Comparison of ENCODE assay signal across 18 cellular contexts in the genomic region with DNA sequence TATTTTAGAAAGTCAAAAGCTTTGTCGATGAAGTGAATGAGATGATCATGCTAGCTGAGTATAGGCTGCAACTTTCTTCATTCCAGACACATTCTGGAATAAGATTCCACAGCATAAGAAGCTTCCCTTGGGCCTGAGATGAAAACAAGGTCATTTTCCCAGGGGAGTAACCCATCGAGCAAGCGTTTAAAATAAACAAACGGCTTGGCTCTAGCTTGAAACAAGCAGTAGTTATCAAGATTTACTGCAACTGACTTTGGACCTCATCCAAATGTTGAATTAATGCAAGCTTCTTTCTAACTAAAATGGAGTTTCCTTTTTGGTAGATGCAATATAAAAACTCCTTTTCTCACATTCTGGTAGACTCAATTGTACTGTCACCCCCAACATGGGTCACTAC. TPM values are rescaled to one million over a fixed set of nuclear protein-coding genes. Genes with fewer than 3 reads are reported as not detected.
DNase-seq lines count a peak whose midpoint lies in the region; ATAC-seq and TF ChIP-seq lines count a peak whose summit lies in the region.
"Had no signal": no experiment of that assay in that cellular context is flagged by ENCODE, and none has a peak within 500 bp of the region (broad histone marks: within the 10 kb centered on the region; RNA-seq: fewer than 3 reads in every experiment).

No MANE protein-coding gene starts in this region.

- H3K27ac Mint-ChIP-seq in mesothelial cell of epicardium, result peak overlapping the region; percentile 92
- H3K27ac Mint-ChIP-seq: activated naive CD8-positive, alpha-beta T cell treated with anti-CD3 and anti-CD28 coated beads for 36 hours; activated T-cell treated with anti-CD3 and anti-CD28 coated beads, Interleukin-2, amount 50 U/mL, for 24 hours had no signal

- no peak overlapping the region for H4K5ac ChIP-seq in IMR-90 (ENCODE audit: low read depth, low read length)

- no peak overlapping the region for H3K18ac ChIP-seq in IMR-90 (ENCODE audit: low read depth, low read length)

- no peaks in the 10 kb centered on the region for H3K79me2 ChIP-seq in MM.1S (ENCODE audit: low read length)

- CTCF ChIA-PET in IMR-90 (lab: Yijun Ruan, JAX), result interaction anchor here (0.6 to 0.9 kb wide), 3 partner anchors 119 to 191 kb away, joined by 3 to 5 read pairs (median 3); a partner anchor contains a TSS

- no peak overlapping the region for H2AFZ ChIP-seq in IMR-90 (replicated peaks; ENCODE audit: low read length, poor library complexity)
- no peak overlapping the region for H2AFZ ChIP-seq in MM.1S (ENCODE audit: low read length)

- H3K4me2 ChIP-seq in IMR-90 (ENCODE audit: low read depth, low read length) (no peak overlapping the region), MM.1S (ENCODE audit: low read depth, low read length) (no peak overlapping the region)

- H2AK9ac ChIP-seq in IMR-90 (replicated peaks; ENCODE audit: low read depth, low read length, poor library complexity), result no peak overlapping the region

- dilution Hi-C loops in IMR-90 (cut with HindIII; ENCODE audit: low sequenced_read_pairs, unreplicated experiment), result no loop called here

- H4K8ac ChIP-seq in IMR-90 (ENCODE audit: low read depth in 2 of 2, low read length in 2 of 2), result no peak overlapping the region

- no peak for TF ChIP-seq CTCF in IMR-90 (conservative IDR thresholded peaks at IDR 0.05; ENCODE audit: low read depth, low read length)
- TF ChIP-seq CTCF in colonic mucosa (IDR thresholded peaks at IDR 0.05), result no peak
- TF ChIP-seq CTCF in mesothelial cell of epicardium (IDR thresholded peaks at IDR 0.05; ENCODE audit: unreplicated experiment), result no peak
- no peak for TF ChIP-seq CTCF in MM.1S (IDR thresholded peaks at IDR 0.05; ENCODE audit: low read length)

- DNase-seq in A172 (ENCODE audit: low spot score) (peak; percentile 26), IMR-90 (peak; percentile 74), colonic mucosa (peak; percentile 30), mesothelial cell of epicardium (ENCODE audit: low spot score in 2 of 2, unreplicated experiment in 2 of 2) (no peak), MM.1S (no peak)
- DNase-seq: activated CD4-positive, alpha-beta T cell treated with anti-CD3 and anti-CD28 coated beads for 1 hour; activated naive CD8-positive, alpha-beta T cell treated with anti-CD3 and anti-CD28 coated beads for 36 hours; activated T-cell treated with anti-CD3 and anti-CD28 coated beads, Interleukin-2, amount 50 U/mL, for 24 hours; DMS 273 treated with DMSO at 0.1 percent for 48 hours; NCI-H146; NCI-H774; stimulated activated CD4-positive, alpha-beta T cell treated with anti-CD3 and anti-CD28 coated beads, Interleukin-12 subunit alpha, Interleukin-12 subunit beta, amount 100 ng/mL, for 4 hours had no signal

- H2BK120ac ChIP-seq in IMR-90 (ENCODE audit: low read depth, low read length), result no peak overlapping the region

- H3K9me2 ChIP-seq in MM.1S (replicated peaks; ENCODE audit: insufficient read depth, low read length), result no peaks in the 10 kb centered on the region

- H3K9ac ChIP-seq in IMR-90 (ENCODE audit: low read depth, low read length) (no peak overlapping the region), colonic mucosa (ENCODE audit: low read depth in 2 of 2, low read length in 2 of 2) (no peak overlapping the region), MM.1S (ENCODE audit: low read length) (no peak overlapping the region)

- H2BK20ac ChIP-seq in IMR-90 (ENCODE audit: low read depth, low read length), result no peak overlapping the region

- no peaks in the 10 kb centered on the region for H3K9me3 ChIP-seq in IMR-90 (ENCODE audit: control insufficient read depth, insufficient read depth, low read length)
- H3K9me3 ChIP-seq in colonic mucosa, result no peaks in the 10 kb centered on the region
- no peaks in the 10 kb centered on the region for H3K9me3 ChIP-seq in MM.1S (replicated peaks; ENCODE audit: insufficient read depth, low read length)
- H3K9me3 ChIP-seq: neutrophil had no signal

- no peaks in the 10 kb centered on the region for H3K9me1 ChIP-seq in IMR-90 (ENCODE audit: insufficient read depth, low read length)

- H2AK5ac ChIP-seq in IMR-90 (ENCODE audit: low read depth, low read length), result no peak overlapping the region

- H3K23ac ChIP-seq in IMR-90 (ENCODE audit: low read depth, low read length), result no peak overlapping the region

- H3K4me1 Mint-ChIP-seq in mesothelial cell of epicardium, result peaks cover 33% of the 10 kb centered on the region
- H3K4me1 Mint-ChIP-seq: activated naive CD8-positive, alpha-beta T cell treated with anti-CD3 and anti-CD28 coated beads for 36 hours had no signal

- intact Hi-C loops in IMR-90 (cut with micrococcal nuclease), result no loop called here
- intact Hi-C loops in colonic mucosa (cut with DNase I), result no loop called here

- WGBS in IMR-90 (ENCODE audit: extremely low coverage in 2 of 2, insufficient read length in 1 of 2), 2 experiments, result no CpG with 5 or more reads among the region's 4 CpGs

- H3K79me1 ChIP-seq in IMR-90 (ENCODE audit: low read depth in 1 of 2, low read length in 2 of 2), result no peaks in the 10 kb centered on the region

- no peak overlapping the region for H2BK5ac ChIP-seq in IMR-90 (ENCODE audit: low read depth, low read length, poor library complexity, severe bottlenecking)

- no peak overlapping the region for H3K27ac ChIP-seq in IMR-90 (ENCODE audit: insufficient read depth, low read length)
- no peak overlapping the region for H3K27ac ChIP-seq in colonic mucosa
- H3K27ac ChIP-seq in MM.1S (ENCODE audit: low read length), result no peak overlapping the region
- H3K27ac ChIP-seq: neutrophil, RWPE1 had no signal

- H4K20me1 ChIP-seq in IMR-90 (ENCODE audit: insufficient read depth, low read length), result no peaks in the 10 kb centered on the region
- no peaks in the 10 kb centered on the region for H4K20me1 ChIP-seq in MM.1S (ENCODE audit: insufficient read depth, low read length)

- H3K14ac ChIP-seq in IMR-90 (replicated peaks; ENCODE audit: low read depth, low read length), result no peak overlapping the region

- POLR2A ChIA-PET in IMR-90 (lab: Charles Lee; ENCODE audit: unreplicated experiment), result interaction anchor here (0.7 kb wide), 1 partner anchor 13 kb away, joined by 6 read pairs; no protein-coding TSS in a partner anchor

- no peak overlapping the region for H3K4ac ChIP-seq in IMR-90 (ENCODE audit: low read depth, low read length)

- peaks cover 27% of the 10 kb centered on the region for H3K9me3 Mint-ChIP-seq in mesothelial cell of epicardium
- H3K9me3 Mint-ChIP-seq: activated T-cell treated with anti-CD3 and anti-CD28 coated beads, Interleukin-2, amount 50 U/mL, for 24 hours had no signal

- H3K27me3 Mint-ChIP-seq in mesothelial cell of epicardium (ENCODE audit: low read depth), result peaks cover 12% of the 10 kb centered on the region

- no TSS peak for BruUV-seq in IMR-90 (replicated peaks; lab: Mats Ljungman, UMichigan)

- no peak overlapping the region for H3K4me3 Mint-ChIP-seq in mesothelial cell of epicardium
- H3K4me3 Mint-ChIP-seq: activated naive CD8-positive, alpha-beta T cell treated with anti-CD3 and anti-CD28 coated beads for 36 hours; activated T-cell treated with anti-CD3 and anti-CD28 coated beads, Interleukin-2, amount 50 U/mL, for 24 hours had no signal

- no peak overlapping the region for H2BK15ac ChIP-seq in IMR-90 (ENCODE audit: low read depth, low read length)

- H3K36me3 ChIP-seq in IMR-90 (ENCODE audit: control insufficient read depth, insufficient read depth, low read length) (no peaks in the 10 kb centered on the region), colonic mucosa (no peaks in the 10 kb centered on the region), MM.1S (replicated peaks; ENCODE audit: insufficient read depth, low read length) (no peaks in the 10 kb centered on the region)
- H3K36me3 ChIP-seq: neutrophil had no signal

- H4K91ac ChIP-seq in IMR-90 (ENCODE audit: insufficient read depth, low read depth, low read length), result no peak overlapping the region

- H3K56ac ChIP-seq in IMR-90 (ENCODE audit: extremely low read depth, insufficient read depth, low read length), result no peak overlapping the region

- H3K27me3 ChIP-seq in IMR-90 (ENCODE audit: control insufficient read depth, insufficient read depth, low read length) (no peaks in the 10 kb centered on the region), colonic mucosa (no peaks in the 10 kb centered on the region), MM.1S (replicated peaks; ENCODE audit: insufficient read depth, low read length) (no peaks in the 10 kb centered on the region)
- H3K27me3 ChIP-seq: neutrophil had no signal

- H3K4me3 ChIP-seq in IMR-90 (ENCODE audit: insufficient read depth, low read depth, low read length) (no peak overlapping the region), colonic mucosa (no peak overlapping the region), MM.1S (ENCODE audit: low read length) (no peak overlapping the region)

- TF ChIP-seq POLR2A in IMR-90 (IDR thresholded peaks at IDR 0.05; ENCODE audit: low read depth, low read length), result no peak

- in situ Hi-C loops in IMR-90 (cut with MboI; ENCODE audit: low sequenced_read_pairs), result no loop called here

- TF ChIP-seq RAD21 in IMR-90 (IDR thresholded peaks at IDR 0.05; ENCODE audit: low read length), result no peak

- H3K36me3 Mint-ChIP-seq in mesothelial cell of epicardium, result peaks cover 3% of the 10 kb centered on the region
- H3K36me3 Mint-ChIP-seq: activated naive CD8-positive, alpha-beta T cell treated with anti-CD3 and anti-CD28 coated beads for 36 hours had no signal

- H3F3A ChIP-seq in MM.1S (ENCODE audit: insufficient read depth, low read length), result no peaks in the 10 kb centered on the region

- peak; percentile 59 for ATAC-seq in IMR-90 (ENCODE audit: low read depth)
- ATAC-seq in HG02798 (IDR thresholded peaks at IDR 0.05; ENCODE audit: poor library complexity, unreplicated experiment), result no peak
- ATAC-seq in HG03378 (IDR thresholded peaks at IDR 0.05; ENCODE audit: unreplicated experiment), result no peak
- ATAC-seq in GM21515 (IDR thresholded peaks at IDR 0.05; ENCODE audit: unreplicated experiment), result no peak

- H3K4me1 ChIP-seq in IMR-90 (ENCODE audit: control insufficient read depth, insufficient read depth, low read length), result no peaks in the 10 kb centered on the region
- peaks cover 7% of the 10 kb centered on the region for H3K4me1 ChIP-seq in colonic mucosa
- no peaks in the 10 kb centered on the region for H3K4me1 ChIP-seq in MM.1S (ENCODE audit: low read length)

TF ChIP-seq in IMR-90, 13 proteins besides CTCF, POLR2A, EP300 and RAD21 (continues in another document):
- TF ChIP-seq CEBPB (IDR thresholded peaks at IDR 0.05; ENCODE audit: low read depth, low read length), result no peak
- no peak for TF ChIP-seq FOS (IDR thresholded peaks at IDR 0.05; ENCODE audit: low read depth, low read length)
- TF ChIP-seq BHLHE40 (IDR thresholded peaks at IDR 0.05; ENCODE audit: low read depth, low read length), result no peak
- TF ChIP-seq MAZ (IDR thresholded peaks at IDR 0.05; ENCODE audit: borderline replicate concordance, low read depth, low read length), result no peak
- no peak for TF ChIP-seq RCOR1 (IDR thresholded peaks at IDR 0.05; ENCODE audit: insufficient replicate concordance, low read length)

RNA-seq across cellular contexts. Expression of a gene that starts 23.0 kb away (rescaled TPM):
- not detected in 2 replicates for total RNA-seq in A172 (2014; rRNA removed; shearing (Covaris generic))
- total RNA-seq in IMR-90 (2012; rRNA removed) (13.9 and 15.8 TPM in 2 replicates), colonic mucosa (1 to 10 TPM in 1 of 2 donors, under 1 TPM in 1; 0.37 to 1.8 TPM), mesothelial cell of epicardium (2.9 to 3.9 TPM (median 3.6 TPM) in 3 replicates)
- 7.2 and 8.0 TPM in 2 replicates for polyA plus RNA-seq in IMR-90 (2012; rRNA removed)
- polyA plus RNA-seq in IMR-90 (2012; cell fraction: cytosol; rRNA removed), result 4.3 and 4.9 TPM in 2 replicates
- polyA plus RNA-seq in IMR-90 (2012; cell fraction: nucleus; rRNA removed; ENCODE audit: low replicate concordance), result 1.5 and 2.6 TPM in 2 replicates
- total RNA-seq: activated naive CD8-positive, alpha-beta T cell treated with anti-CD3 and anti-CD28 coated beads for 36 hours; T-helper 1 cell treated with Interleukin-12 subunit alpha and Interleukin-12 subunit beta and Interleukin-4 antibody, amounts not matched to agents 30 ng/mL and 1 ng/mL, for 36 hours had no signal

Comparison
In these comparisons a context has a peak if more than half of its experiments do, and no peak if none do; other contexts are left out.
1. DNase-seq: peak in A172 (single experiment), IMR-90 (single experiment) and colonic mucosa (single experiment); none in mesothelial cell of epicardium (0 of 2) and MM.1S (single experiment).